8 cellular contexts compared by ENCODE assay signal in genomic region chr21:45439171-45439872, GRCh38. TPM values are rescaled to one million over a fixed set of nuclear protein-coding genes. Genes with fewer than 3 reads are reported as not detected.
DNase-seq lines count a peak whose midpoint lies in the region; ATAC-seq and TF ChIP-seq lines count a peak whose summit lies in the region.

No MANE protein-coding gene starts in this region.

- no peaks in the 10 kb centered on the region for H3F3A ChIP-seq in GM23248 (ENCODE audit: insufficient read depth)

- H3K9ac ChIP-seq in GM23248, result peak overlapping the region; percentile 86

- intact Hi-C loops in left colon (cut with DNase I, micrococcal nuclease), result loop anchor here in 1 of 2 donors (5.0 kb wide), 1 partner anchor 147 kb away; no protein-coding TSS in a partner anchor

- H2AFZ ChIP-seq in GM23248, result peak overlapping the region; percentile 95

- WGBS in GM23248 (ENCODE audit: low coverage in 1 of 2, low lambda C conversion rate in 2 of 2, missing lambda C conversion rate in 2 of 2), 2 experiments, result 7 to 8% methylated on average over 58 of the region's 58 CpGs

- H3K79me2 ChIP-seq in GM23248 (ENCODE audit: insufficient read depth), result no peaks in the 10 kb centered on the region

- in situ Hi-C loops in GM23248 (cut with MboI), result no loop called here

- peak overlapping the region; percentile 93 for H3K4me2 ChIP-seq in GM23248 (ENCODE audit: unreplicated experiment)

- H3K27me3 ChIP-seq in GM23248 (replicated peaks; ENCODE audit: insufficient read depth), result no peaks in the 10 kb centered on the region

- H3K27ac ChIP-seq in C4-2B, result no peak overlapping the region; the same call in 1 of the 2 replicates
- peak overlapping the region; percentile 59 for H3K27ac ChIP-seq in GM23248

- ATAC-seq in left colon, result peak; percentile 93
- no peak for ATAC-seq in HG02610 (IDR thresholded peaks at IDR 0.05; ENCODE audit: unreplicated experiment)

- peak; percentile 86 for DNase-seq in GM23248
- peak; percentile 50 for DNase-seq in NCI-H226
- DNase-seq in activated CD4-positive, alpha-beta T cell treated with anti-CD3 and anti-CD28 coated beads for 4 hours, result peak; percentile 82 to 83
- DNase-seq in cerebellum (ENCODE audit: low spot score), result peak; percentile 83
- peak; percentile 57 to 87 for DNase-seq in left colon
- peak; percentile 82 for DNase-seq in stimulated activated CD4-positive, alpha-beta T cell treated with anti-CD3 and anti-CD28 coated beads, Interleukin-1b, Interleukin-23, amount 100 ng/mL, for 48 hours

- H3K4me1 ChIP-seq in GM23248 (ENCODE audit: insufficient read depth), result 0 out of 2 replicates have a peak, but pooled peaks cover 7% of the 10 kb centered on the region

- H3K36me3 ChIP-seq in GM23248 (ENCODE audit: low read depth), result no peaks in the 10 kb centered on the region

- H3K9me2 ChIP-seq in GM23248 (ENCODE audit: insufficient read depth), result no peaks in the 10 kb centered on the region

- peak; percentile 92 for TF ChIP-seq CTCF in C4-2B (conservative IDR thresholded peaks at IDR 0.05)

- no peaks in the 10 kb centered on the region for H3K9me3 ChIP-seq in GM23248 (ENCODE audit: low read depth)

- no peaks in the 10 kb centered on the region for H4K20me1 ChIP-seq in GM23248 (ENCODE audit: insufficient read depth)

- H3K4me3 ChIP-seq in GM23248, result peak overlapping the region; percentile 72

RNA-seq across cellular contexts. Expression of gene COL18A1, which starts 34.4 kb away (rescaled TPM):
- total RNA-seq in GM23248 (2014; rRNA removed; shearing (Covaris generic)), result 24.2 and 30.5 TPM in 2 replicates
- polyA plus RNA-seq in GM23248 (2016; fragmentation: Nextera tagmentation; extraction: Ambion mirVana), result 1.7 and 1.8 TPM in 2 replicates
- total RNA-seq in cerebellum (25.2 TPM), left colon (10 to 100 TPM; 10.6 to 17.0 TPM)
